Comparison of ENCODE assay signal across 17 cellular contexts in the genomic region with DNA sequence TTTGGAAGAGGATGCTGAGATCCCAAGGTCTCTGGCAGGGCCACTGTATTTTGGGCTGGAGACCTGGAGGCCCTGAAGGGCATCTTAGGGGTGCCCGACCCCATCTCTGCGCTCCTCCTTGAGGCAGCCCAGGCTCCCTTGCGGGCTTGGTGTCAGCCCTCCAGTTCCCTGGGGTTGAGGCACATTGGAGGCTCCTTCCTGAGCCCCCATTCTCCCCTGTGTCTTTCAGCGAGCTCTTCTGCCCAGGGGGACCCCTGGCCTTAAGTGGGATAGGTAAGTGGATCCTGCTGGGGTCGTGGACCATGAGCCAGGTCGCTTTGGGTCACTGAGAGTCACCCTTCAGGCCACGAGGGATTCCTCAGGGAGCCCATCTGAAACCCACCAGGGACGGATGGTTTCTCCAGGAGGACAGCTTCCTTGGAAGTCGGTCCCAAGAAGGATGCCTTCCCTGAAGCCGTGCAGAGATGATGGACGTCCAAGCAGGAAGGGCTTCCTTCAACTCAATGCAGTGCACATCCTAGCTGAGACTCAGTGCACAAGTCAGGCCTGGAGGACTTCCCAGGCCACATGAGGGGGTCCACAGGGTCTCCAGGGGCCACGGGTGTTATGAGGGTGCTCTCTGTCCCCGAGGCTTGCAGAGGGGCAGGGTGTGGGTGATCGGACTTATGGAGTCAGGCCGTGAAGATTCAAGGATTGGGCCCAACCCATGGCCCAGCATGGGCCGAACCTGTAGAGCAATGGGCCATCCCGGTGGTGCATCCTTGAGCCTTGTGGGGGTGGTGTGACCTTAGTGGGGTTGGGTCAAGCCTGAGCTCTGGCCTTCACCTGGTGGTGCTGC.
DNase-seq lines count a peak whose midpoint lies in the region; ATAC-seq and FAIRE-seq lines count a peak whose summit lies in the region.
"Had no signal": no experiment of that assay in that cellular context is flagged by ENCODE, and none has a peak within 500 bp of the region (broad histone marks: within the 10 kb centered on the region; RNA-seq: fewer than 3 reads in every experiment).

No MANE protein-coding gene starts in this region.

- H3K27me3 ChIP-seq in neuronal stem cell (ENCODE audit: control insufficient read depth in 3 of 3, insufficient read depth in 3 of 3, low read depth in 1 of 3, low read length in 3 of 3) (no peaks in the 10 kb centered on the region), small intestine (ENCODE audit: control insufficient read depth in 2 of 2, insufficient read depth in 2 of 2, low read length in 2 of 2) (no peaks in the 10 kb centered on the region)
- H3K27me3 ChIP-seq: colonic mucosa, heart right ventricle had no signal

- H4K8ac ChIP-seq in neuronal stem cell (ENCODE audit: low read depth, low read length) = no peak overlapping the region

- H2BK12ac ChIP-seq in neuronal stem cell (ENCODE audit: low read length) = no peak overlapping the region

- peaks cover 5% of the 10 kb centered on the region for H3K79me1 ChIP-seq in neuronal stem cell (ENCODE audit: low read depth, low read length)

- no peak overlapping the region for H3K4me2 ChIP-seq in neuronal stem cell (ENCODE audit: insufficient read depth, low read length, poor library complexity, severe bottlenecking)
- H3K4me2 ChIP-seq: GM23338 had no signal

- peak overlapping the region; percentile 39 for H2BK5ac ChIP-seq in neuronal stem cell (ENCODE audit: low read length)

- H3K4ac ChIP-seq in neuronal stem cell (ENCODE audit: low read length) = no peak overlapping the region

- no peak overlapping the region for H2BK15ac ChIP-seq in neuronal stem cell (ENCODE audit: low read length)

- H3K9me3 ChIP-seq in neuronal stem cell (replicated peaks in 1 of 2; ENCODE audit: control insufficient read depth in 2 of 2, insufficient read depth in 1 of 2, low read depth in 1 of 2, low read length in 2 of 2) = peaks cover 11 to 52% of the 10 kb centered on the region in 2 donors
- H3K9me3 ChIP-seq in small intestine (ENCODE audit: control insufficient read depth, low read depth) = peaks cover 6% of the 10 kb centered on the region
- H3K9me3 ChIP-seq: colonic mucosa had no signal

- H2AK5ac ChIP-seq in neuronal stem cell (ENCODE audit: low read depth, low read length) = no peak overlapping the region

- H2AFZ ChIP-seq in neuronal stem cell (ENCODE audit: low read length) = no peak overlapping the region
- H2AFZ ChIP-seq: GM23338 had no signal

- no peak for FAIRE-seq in small intestine (lab: Jason Lieb, UNC)

- H3K4me1 ChIP-seq in neuronal stem cell (ENCODE audit: control insufficient read depth in 2 of 2, insufficient read depth in 1 of 2, low read depth in 1 of 2, low read length in 2 of 2) = no peaks in the 10 kb centered on the region
- no peaks in the 10 kb centered on the region for H3K4me1 ChIP-seq in small intestine (ENCODE audit: control insufficient read depth in 2 of 2, insufficient read depth in 1 of 2, low read depth in 1 of 2, low read length in 1 of 2)
- H3K4me1 ChIP-seq: colonic mucosa, heart right ventricle had no signal

- H3K9ac ChIP-seq in neuronal stem cell (ENCODE audit: low read depth, low read length, poor library complexity) = no peak overlapping the region

- H3K23ac ChIP-seq in neuronal stem cell (ENCODE audit: low read depth, low read length, poor library complexity) = no peak overlapping the region

- peak; percentile 2 for DNase-seq in stimulated activated CD4-positive, alpha-beta T cell treated with anti-CD3 and anti-CD28 coated beads, Interleukin-4, amount 100 ng/mL, for 24 hours
- DNase-seq in stimulated activated CD4-positive, alpha-beta T cell treated with anti-CD3 and anti-CD28 coated beads, Interleukin-12 subunit alpha, Interleukin-12 subunit beta, amount 100 ng/mL, for 4 hours = no peak
- DNase-seq in Right ventricle myocardium inferior (ENCODE audit: missing footprints) (peak; percentile 37), neuronal stem cell (ENCODE audit: low spot score) (no peak), LoVo (ENCODE audit: low spot score) (no peak), dedifferentiated amniotic fluid mesenchymal stem cell (ENCODE audit: extremely low spot score) (no peak), small intestine (no peak)
- DNase-seq: amniotic stem cell; kidney glomerular epithelial cell; naive B cell; stimulated activated naive CD4-positive, alpha-beta T cell had no signal

- ATAC-seq in Right ventricle myocardium inferior (no peak), GM18519 (IDR thresholded peaks at IDR 0.05; ENCODE audit: low FRiP score, unreplicated experiment) (no peak)
- ATAC-seq: esophagus mucosa, GM23338, heart right ventricle had no signal

- H4K91ac ChIP-seq in neuronal stem cell (ENCODE audit: low read depth, low read length, poor library complexity) = no peak overlapping the region

- intact Hi-C loops in Right ventricle myocardium inferior (cut with DNase I) = no loop called here

- H3K27ac ChIP-seq in neuronal stem cell (replicated peaks; ENCODE audit: low read length) = no peak overlapping the region
- H3K27ac ChIP-seq in small intestine (ENCODE audit: low read depth in 1 of 2, low read length in 1 of 2) = no peak overlapping the region
- H3K27ac ChIP-seq: colonic mucosa, heart right ventricle, SK-N-MC had no signal

- H3K18ac ChIP-seq in neuronal stem cell (ENCODE audit: low read length) = no peak overlapping the region

- no peak overlapping the region for H2BK120ac ChIP-seq in neuronal stem cell (ENCODE audit: low read depth, low read length)

- H3K36me3 ChIP-seq in neuronal stem cell (replicated peaks in 1 of 2; ENCODE audit: control insufficient read depth in 2 of 2, insufficient read depth in 2 of 2, low read length in 2 of 2) = no peaks in the 10 kb centered on the region
- no peaks in the 10 kb centered on the region for H3K36me3 ChIP-seq in small intestine (ENCODE audit: control insufficient read depth in 2 of 2, insufficient read depth in 2 of 2, low read length in 2 of 2)
- H3K36me3 ChIP-seq: colonic mucosa, heart right ventricle had no signal

- H3K4me3 ChIP-seq in neuronal stem cell (ENCODE audit: low read length in 2 of 2) = no peak overlapping the region
- no peak overlapping the region for H3K4me3 ChIP-seq in small intestine (ENCODE audit: low read depth in 1 of 2, low read length in 2 of 2)
- H3K4me3 ChIP-seq: colonic mucosa, GM23338, heart right ventricle, SK-N-MC had no signal

- no CpG with 5 or more reads among the region's 17 CpGs for WGBS in neuronal stem cell (ENCODE audit: extremely low coverage in 2 of 2, insufficient read length in 2 of 2, insufficient replicate concordance in 1 of 2), 2 donors
- WGBS in small intestine, 3 donors = 73 to 77% (median 74%) methylated on average over 17 of the region's 17 CpGs

- H3K14ac ChIP-seq in neuronal stem cell (ENCODE audit: low read length) = no peak overlapping the region

Comparison
In these comparisons a context has a peak if more than half of its experiments do, and no peak if none do; other contexts are left out.
1. DNase-seq: peak in stimulated activated CD4-positive, alpha-beta T cell treated with anti-CD3 and anti-CD28 coated beads, Interleukin-4, amount 100 ng/mL, for 24 hours (single experiment) and Right ventricle myocardium inferior (single experiment); none in stimulated activated CD4-positive, alpha-beta T cell treated with anti-CD3 and anti-CD28 coated beads, Interleukin-12 subunit alpha, Interleukin-12 subunit beta, amount 100 ng/mL, for 4 hours (single experiment), neuronal stem cell (single experiment), LoVo (single experiment), dedifferentiated amniotic fluid mesenchymal stem cell (single experiment) and small intestine (single experiment).